26 cellular contexts compared by ENCODE assay signal in the genomic region with DNA sequence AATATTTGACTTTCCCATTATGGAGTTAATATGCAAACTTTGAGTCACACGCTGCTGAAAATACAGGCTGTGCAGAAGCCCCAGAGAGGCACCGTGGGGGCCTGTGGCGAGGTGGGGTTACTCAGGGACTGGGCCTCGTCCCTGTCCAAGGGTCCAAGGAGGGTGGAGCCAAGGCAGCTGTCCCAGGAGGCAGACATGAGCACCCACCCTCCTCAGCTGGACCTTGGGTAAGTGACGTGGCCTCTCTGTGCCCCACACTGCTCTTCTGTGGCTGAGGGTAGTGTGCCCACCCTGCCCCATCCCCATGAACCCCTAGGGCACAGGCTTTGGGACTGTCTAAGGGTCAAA. TPM values are rescaled to one million over a fixed set of nuclear protein-coding genes. Genes with fewer than 3 reads are reported as not detected.
A peak's percentile ranks its signal among the peaks of the same experiment; 100 is the strongest.
DNase-seq lines count a peak whose midpoint lies in the region; ATAC-seq, FAIRE-seq and TF ChIP-seq lines count a peak whose summit lies in the region.
"Had no signal": no experiment of that assay in that cellular context is flagged by ENCODE, and none has a peak within 500 bp of the region (broad histone marks: within the 10 kb centered on the region; RNA-seq: fewer than 3 reads in every experiment).

No MANE protein-coding gene starts in this region.

- no peak for TF ChIP-seq EP300 in sigmoid colon (IDR thresholded peaks at IDR 0.05)

- H3K27me3 ChIP-seq in sigmoid colon, result no peaks in the 10 kb centered on the region
- H3K27me3 ChIP-seq: BLaER1, body of pancreas had no signal

- H3K4me3 ChIP-seq in kidney (ENCODE audit: low read length in 2 of 2) (no peak overlapping the region), sigmoid colon (no peak overlapping the region)
- H3K4me3 ChIP-seq: BLaER1, body of pancreas, HAP-1, SK-N-MC had no signal

- POLR2A ChIA-PET in WTC11 (lab: Charles Lee), result no interaction called here

- no peak overlapping the region for H3K27ac ChIP-seq in kidney (ENCODE audit: low read depth in 2 of 2, low read length in 2 of 2)
- H3K27ac ChIP-seq in sigmoid colon, result no peak overlapping the region
- H3K27ac ChIP-seq: BLaER1, body of pancreas, epithelial cell of prostate, SK-N-MC had no signal

- intact Hi-C loops in kidney (cut with DNase I), result no loop called here
- intact Hi-C loops in sigmoid colon (cut with DNase I), result no loop called here

- no peaks in the 10 kb centered on the region for H3K27me3 Mint-ChIP-seq in WTC11 (ENCODE audit: low read depth)
- H3K27me3 Mint-ChIP-seq: activated naive CD8-positive, alpha-beta T cell treated with anti-CD3 and anti-CD28 coated beads, Interleukin-2, amount 50 U/mL, for 24 hours had no signal

- H3K36me3 Mint-ChIP-seq in WTC11, result peaks cover 9% of the 10 kb centered on the region; the same call in 1 of the 2 replicates

- peak; percentile 19 for DNase-seq in activated effector memory CD4-positive, alpha-beta T cell treated with anti-CD3 and anti-CD28 coated beads, Interleukin-2, amount 50 U/mL, for 16 hours
- DNase-seq in activated effector memory CD4-positive, alpha-beta T cell treated with Interleukin-2 at 50 U/mL for 16 hours, result no peak
- peak; percentile 3 for DNase-seq in WTC11 (ENCODE audit: low spot score)
- DNase-seq in kidney, result peak; percentile 63
- DNase-seq in sigmoid colon, result peak; percentile 18
- no peak for DNase-seq in activated CD4-positive, alpha-beta T cell treated with anti-CD3 and anti-CD28 coated beads, Interleukin-2, amount 50 U/mL, for 1 hour
- DNase-seq: ACHN; activated CD4-positive, alpha-beta memory T cell treated with anti-CD3 and anti-CD28 coated beads for 36 hours; activated naive CD8-positive, alpha-beta T cell treated with anti-CD3 and anti-CD28 coated beads, Interleukin-2, amount 50 U/mL, for 24 hours; activated T-cell treated with anti-CD3 and anti-CD28 coated beads, Interleukin-2, amount 50 U/mL, for 24 hours; DND-41; naive B cell; NCI-H1092; NCI-H187 treated with DMSO at 0.1 percent for 48 hours; nucleus accumbens; stimulated activated CD4-positive, alpha-beta T cell treated with anti-CD3 and anti-CD28 coated beads, Interleukin-4, amount 100 ng/mL, for 24 hours; stimulated activated naive B cell treated with anti-CD40 and anti-IgM and Interleukin-4, amounts not matched to agents 10 μg/mL and 1 μg/mL and 100 μg/mL, for 72 hours; T-helper 2 cell had no signal

- no peak for ATAC-seq in WTC11
- no peak for ATAC-seq in HG03460 (IDR thresholded peaks at IDR 0.05; ENCODE audit: unreplicated experiment)
- ATAC-seq in GM18505 (IDR thresholded peaks at IDR 0.05; ENCODE audit: unreplicated experiment), result no peak
- ATAC-seq: activated naive CD8-positive, alpha-beta T cell treated with anti-CD3 and anti-CD28 coated beads, Interleukin-2, amount 50 U/mL, for 24 hours; body of pancreas; stimulated activated naive B cell treated with anti-CD40 and anti-IgM and Interleukin-4, amounts not matched to agents 10 μg/mL and 1 μg/mL and 100 μg/mL, for 72 hours had no signal

- FAIRE-seq in kidney (lab: Jason Lieb, UNC), result no peak

- H3K9ac ChIP-seq in kidney (ENCODE audit: low read length in 2 of 2), result no peak overlapping the region
- H3K9ac ChIP-seq: BLaER1 had no signal

- H3K4me1 Mint-ChIP-seq in WTC11, result peaks cover 4% of the 10 kb centered on the region
- H3K4me1 Mint-ChIP-seq: activated naive CD8-positive, alpha-beta T cell treated with anti-CD3 and anti-CD28 coated beads, Interleukin-2, amount 50 U/mL, for 24 hours; naive B cell; stimulated activated naive B cell treated with anti-CD40 and anti-IgM and Interleukin-4, amounts not matched to agents 10 μg/mL and 1 μg/mL and 100 μg/mL, for 72 hours had no signal

- 83 to 86% methylated on average over 5 of the region's 5 CpGs for WGBS in sigmoid colon, 2 donors

- CTCF ChIA-PET in WTC11 (lab: Charles Lee), result interaction anchor here (0.6 to 3.2 kb wide), 8 partner anchors 10 to 237 kb away, joined by 3 to 15 read pairs (median 4); no protein-coding TSS in a partner anchor

- H3K4me3 Mint-ChIP-seq in WTC11, result no peak overlapping the region
- H3K4me3 Mint-ChIP-seq: activated CD4-positive, alpha-beta memory T cell treated with anti-CD3 and anti-CD28 coated beads for 36 hours; activated naive CD8-positive, alpha-beta T cell treated with anti-CD3 and anti-CD28 coated beads, Interleukin-2, amount 50 U/mL, for 24 hours; activated T-cell treated with anti-CD3 and anti-CD28 coated beads, Interleukin-2, amount 50 U/mL, for 24 hours; naive B cell; stimulated activated naive B cell treated with anti-CD40 and anti-IgM and Interleukin-4, amounts not matched to agents 10 μg/mL and 1 μg/mL and 100 μg/mL, for 72 hours had no signal

- H3K36me3 ChIP-seq in kidney (ENCODE audit: control insufficient read depth in 1 of 2, insufficient read depth in 2 of 2, low read length in 2 of 2) (no peaks in the 10 kb centered on the region), sigmoid colon (no peaks in the 10 kb centered on the region)
- H3K36me3 ChIP-seq: BLaER1, HAP-1 had no signal

- H3K27ac Mint-ChIP-seq in WTC11, result no peak overlapping the region
- H3K27ac Mint-ChIP-seq: activated CD4-positive, alpha-beta memory T cell treated with anti-CD3 and anti-CD28 coated beads for 36 hours; activated naive CD8-positive, alpha-beta T cell treated with anti-CD3 and anti-CD28 coated beads, Interleukin-2, amount 50 U/mL, for 24 hours; activated T-cell treated with anti-CD3 and anti-CD28 coated beads, Interleukin-2, amount 50 U/mL, for 24 hours; naive B cell; stimulated activated naive B cell treated with anti-CD40 and anti-IgM and Interleukin-4, amounts not matched to agents 10 μg/mL and 1 μg/mL and 100 μg/mL, for 72 hours had no signal

- H3K9me3 Mint-ChIP-seq in WTC11, result peaks cover 22% of the 10 kb centered on the region

- no peak for TF ChIP-seq CTCF in WTC11 (IDR thresholded peaks at IDR 0.05)
- no peak for TF ChIP-seq CTCF in kidney (IDR thresholded peaks at IDR 0.05; ENCODE audit: borderline replicate concordance, extremely low read depth, insufficient read depth)
- TF ChIP-seq CTCF in sigmoid colon (IDR thresholded peaks at IDR 0.05), result no peak

- no peak for TF ChIP-seq POLR2A in sigmoid colon (IDR thresholded peaks at IDR 0.05)
- TF ChIP-seq POLR2A in GM18505 (IDR thresholded peaks at IDR 0.05; ENCODE audit: borderline replicate concordance, extremely low read depth, insufficient read depth, insufficient read length), result no peak

- H3K9me3 ChIP-seq in kidney (ENCODE audit: control insufficient read depth in 1 of 2, low read length in 2 of 2) (peaks cover 0 to 3% of the 10 kb centered on the region in 2 donors), sigmoid colon (no peaks in the 10 kb centered on the region)
- H3K9me3 ChIP-seq: body of pancreas had no signal

- H3K4me1 ChIP-seq in kidney (ENCODE audit: control insufficient read depth in 1 of 2, insufficient read depth in 1 of 2, low read depth in 1 of 2, low read length in 2 of 2), result peaks cover 4 to 12% of the 10 kb centered on the region in 2 donors
- H3K4me1 ChIP-seq in sigmoid colon, result no peaks in the 10 kb centered on the region
- H3K4me1 ChIP-seq: BLaER1, Caco-2, HAP-1 had no signal

TF ChIP-seq in WTC11, 78 proteins besides CTCF, POLR2A, EP300 and RAD21 (continues in another document):
- TF ChIP-seq E2F5 (CRISPR knock-in tag; IDR thresholded peaks at IDR 0.05) (no peak), ZNF138 (CRISPR knock-in tag; conservative IDR thresholded peaks at IDR 0.05) (no peak), KAT7 (CRISPR knock-in tag; IDR thresholded peaks at IDR 0.05; ENCODE audit: borderline replicate concordance) (no peak), CREM (CRISPR knock-in tag; IDR thresholded peaks at IDR 0.05) (no peak), JAZF1 (CRISPR knock-in tag; IDR thresholded peaks at IDR 0.05) (no peak), EMX1 (CRISPR knock-in tag; IDR thresholded peaks at IDR 0.05) (no peak)
- TF ChIP-seq, protein P1, sequence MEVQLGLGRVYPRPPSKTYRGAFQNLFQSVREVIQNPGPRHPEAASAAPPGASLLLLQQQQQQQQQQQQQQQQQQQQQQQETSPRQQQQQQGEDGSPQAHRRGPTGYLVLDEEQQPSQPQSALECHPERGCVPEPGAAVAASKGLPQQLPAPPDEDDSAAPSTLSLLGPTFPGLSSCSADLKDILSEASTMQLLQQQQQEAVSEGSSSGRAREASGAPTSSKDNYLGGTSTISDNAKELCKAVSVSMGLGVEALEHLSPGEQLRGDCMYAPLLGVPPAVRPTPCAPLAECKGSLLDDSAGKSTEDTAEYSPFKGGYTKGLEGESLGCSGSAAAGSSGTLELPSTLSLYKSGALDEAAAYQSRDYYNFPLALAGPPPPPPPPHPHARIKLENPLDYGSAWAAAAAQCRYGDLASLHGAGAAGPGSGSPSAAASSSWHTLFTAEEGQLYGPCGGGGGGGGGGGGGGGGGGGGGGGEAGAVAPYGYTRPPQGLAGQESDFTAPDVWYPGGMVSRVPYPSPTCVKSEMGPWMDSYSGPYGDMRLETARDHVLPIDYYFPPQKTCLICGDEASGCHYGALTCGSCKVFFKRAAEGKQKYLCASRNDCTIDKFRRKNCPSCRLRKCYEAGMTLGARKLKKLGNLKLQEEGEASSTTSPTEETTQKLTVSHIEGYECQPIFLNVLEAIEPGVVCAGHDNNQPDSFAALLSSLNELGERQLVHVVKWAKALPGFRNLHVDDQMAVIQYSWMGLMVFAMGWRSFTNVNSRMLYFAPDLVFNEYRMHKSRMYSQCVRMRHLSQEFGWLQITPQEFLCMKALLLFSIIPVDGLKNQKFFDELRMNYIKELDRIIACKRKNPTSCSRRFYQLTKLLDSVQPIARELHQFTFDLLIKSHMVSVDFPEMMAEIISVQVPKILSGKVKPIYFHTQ (CRISPR knock-in tag; IDR thresholded peaks at IDR 0.05), result no peak

RNA-seq across cellular contexts. Expression of gene FAM222A, which starts 39.4 kb away (rescaled TPM):
- total RNA-seq in WTC11 (2021) (1.3 to 1.6 TPM (median 1.6 TPM) in 3 replicates), kidney (3.7 TPM), sigmoid colon (1 to 10 TPM; 1.1 to 3.3 (median 1.7) TPM)
- polyA plus RNA-seq in kidney (ENCODE audit: insufficient read depth, low read depth, low replicate concordance) (12.5 TPM), sigmoid colon (1 to 10 TPM; 1.2 to 2.2 (median 2.1) TPM)

Comparison
In these comparisons a context has a peak if more than half of its experiments do, and no peak if none do; other contexts are left out.
1. DNase-seq: peak in activated effector memory CD4-positive, alpha-beta T cell treated with anti-CD3 and anti-CD28 coated beads, Interleukin-2, amount 50 U/mL, for 16 hours (single experiment), WTC11 (single experiment), kidney (single experiment) and sigmoid colon (single experiment); none in activated effector memory CD4-positive, alpha-beta T cell treated with Interleukin-2 at 50 U/mL for 16 hours (single experiment) and activated CD4-positive, alpha-beta T cell treated with anti-CD3 and anti-CD28 coated beads, Interleukin-2, amount 50 U/mL, for 1 hour (single experiment).